Comparison of ENCODE assay signal across 1 cellular context in the genomic region with DNA sequence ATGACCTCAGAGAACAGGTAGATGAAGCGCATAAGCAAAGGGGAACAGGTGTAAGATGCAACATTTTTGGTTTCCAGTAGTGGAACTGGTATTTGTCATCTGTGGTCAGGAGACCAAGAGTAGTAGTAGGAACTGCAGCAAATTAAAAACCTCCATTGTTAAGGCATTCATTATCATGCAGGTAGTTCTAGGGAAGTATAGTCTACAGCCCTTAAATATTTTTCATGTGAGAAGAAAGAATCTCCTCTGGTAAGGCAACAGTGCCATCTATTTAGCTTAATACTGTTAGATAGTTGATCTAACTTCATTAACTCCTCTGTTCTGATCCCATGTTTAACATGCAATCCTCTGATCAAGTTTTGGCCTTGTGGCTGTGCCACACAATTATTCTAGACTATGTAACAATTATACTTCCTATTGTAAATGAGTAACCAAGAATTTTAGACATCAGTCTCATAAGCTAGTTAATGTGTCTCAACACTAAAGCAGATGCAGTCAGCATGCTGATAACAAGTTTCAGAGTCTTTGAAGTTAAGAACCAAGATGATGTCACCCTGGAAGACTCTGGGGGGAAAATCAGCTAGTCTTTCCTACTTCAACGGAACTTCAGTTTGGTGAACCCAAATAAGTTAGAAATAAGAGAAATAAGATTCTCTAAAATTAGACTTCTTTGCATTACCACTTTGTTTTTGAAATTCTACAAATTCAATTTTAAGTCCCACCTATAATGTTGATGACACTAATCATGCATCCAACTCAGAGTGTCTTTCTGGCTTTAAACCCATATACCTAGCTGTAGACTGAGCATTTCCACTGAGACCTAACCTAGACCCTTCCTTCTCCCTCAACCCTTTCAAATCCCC.
TF ChIP-seq lines count a peak whose summit lies in the region.

No MANE protein-coding gene starts in this region.

TF ChIP-seq in HEK293, 187 proteins besides CTCF, POLR2A, EP300 and RAD21 (continued from another document):
- TF ChIP-seq, protein P1, sequence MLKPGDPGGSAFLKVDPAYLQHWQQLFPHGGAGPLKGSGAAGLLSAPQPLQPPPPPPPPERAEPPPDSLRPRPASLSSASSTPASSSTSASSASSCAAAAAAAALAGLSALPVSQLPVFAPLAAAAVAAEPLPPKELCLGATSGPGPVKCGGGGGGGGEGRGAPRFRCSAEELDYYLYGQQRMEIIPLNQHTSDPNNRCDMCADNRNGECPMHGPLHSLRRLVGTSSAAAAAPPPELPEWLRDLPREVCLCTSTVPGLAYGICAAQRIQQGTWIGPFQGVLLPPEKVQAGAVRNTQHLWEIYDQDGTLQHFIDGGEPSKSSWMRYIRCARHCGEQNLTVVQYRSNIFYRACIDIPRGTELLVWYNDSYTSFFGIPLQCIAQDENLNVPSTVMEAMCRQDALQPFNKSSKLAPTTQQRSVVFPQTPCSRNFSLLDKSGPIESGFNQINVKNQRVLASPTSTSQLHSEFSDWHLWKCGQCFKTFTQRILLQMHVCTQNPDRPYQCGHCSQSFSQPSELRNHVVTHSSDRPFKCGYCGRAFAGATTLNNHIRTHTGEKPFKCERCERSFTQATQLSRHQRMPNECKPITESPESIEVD (tag by site-specific recombination; IDR thresholded peaks at IDR 0.05) = 0 out of 2 replicates have a peak, but pooled peaks have one; percentile 36
